In the genomic region with DNA sequence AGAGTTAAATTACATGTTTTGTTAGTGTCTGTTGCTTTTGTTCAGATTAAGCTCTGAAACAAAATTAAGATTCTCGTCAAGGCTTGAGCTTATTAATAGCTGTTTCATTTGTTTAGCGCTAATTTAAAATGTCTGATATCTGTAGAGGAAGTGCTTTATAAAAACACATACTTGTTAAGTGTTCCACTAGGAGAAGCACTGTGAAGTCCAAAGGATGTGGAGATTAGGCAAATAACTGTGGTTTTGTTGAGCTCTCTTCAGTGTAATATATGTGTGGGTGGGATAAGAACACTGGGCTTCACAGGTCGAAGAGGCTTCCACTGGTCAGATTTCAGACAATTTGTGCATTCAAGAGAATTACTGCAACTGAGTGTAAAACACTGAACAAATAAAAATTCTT, we compare ENCODE assay signal across 23 cellular contexts.
DNase-seq lines count a peak whose midpoint lies in the region; ATAC-seq and TF ChIP-seq lines count a peak whose summit lies in the region.
"Had no signal": no experiment of that assay in that cellular context is flagged by ENCODE, and none has a peak within 500 bp of the region (broad histone marks: within the 10 kb centered on the region; RNA-seq: fewer than 3 reads in every experiment).

No MANE protein-coding gene starts in this region.

- DNase-seq in A673 (ENCODE audit: low spot score) (peak; percentile 28), SJCRH30 (peak; percentile 37 to 77), iris pigment epithelial cell (ENCODE audit: low read depth) (peak; percentile 27), suprapubic skin (ENCODE audit: low spot score in 2 of 2) (no peak), tibial artery (no peak)
- DNase-seq: activated CD8-positive, alpha-beta T cell treated with anti-CD3 and anti-CD28 coated beads for 36 hours; activated T-cell treated with anti-CD3 and anti-CD28 coated beads, Interleukin-2, amount 50 U/mL, for 4 hours; C1 segment of cervical spinal cord; dorsolateral prefrontal cortex; immature natural killer cell; naive thymus-derived CD4-positive, alpha-beta T cell; NCI-H2029; NCI-H524 treated with DMSO at 0.1 percent for 48 hours; transverse colon had no signal

- no peaks in the 10 kb centered on the region for H3K27me3 ChIP-seq in A673 (replicated peaks; ENCODE audit: insufficient read depth, low read depth, low read length, poor library complexity)
- H3K27me3 ChIP-seq in SJCRH30 = no peaks in the 10 kb centered on the region
- no peaks in the 10 kb centered on the region for H3K27me3 ChIP-seq in suprapubic skin
- H3K27me3 ChIP-seq in tibial artery = no peaks in the 10 kb centered on the region
- H3K27me3 ChIP-seq: breast epithelium, dorsolateral prefrontal cortex, transverse colon had no signal

- intact Hi-C loops in A673 (cut with micrococcal nuclease; ENCODE audit: unreplicated experiment) = loop anchor here (10.0 kb wide), 1 partner anchor 255 kb away; no protein-coding TSS in a partner anchor
- intact Hi-C loops in tibial artery (cut with DNase I; ENCODE audit: low total_unique reads) = no loop called here

- CTCF ChIA-PET in A673 (lab: Charles Lee) = no interaction called here

- peak; percentile 33 for ATAC-seq in HG02759 (IDR thresholded peaks at IDR 0.05; ENCODE audit: unreplicated experiment)
- no peak for ATAC-seq in SK-N-SH treated with all-trans-retinoic acid at 6 μM for 48 hours
- ATAC-seq in HG03175 (IDR thresholded peaks at IDR 0.05; ENCODE audit: unreplicated experiment) = no peak
- ATAC-seq: activated CD8-positive, alpha-beta T cell treated with anti-CD3 and anti-CD28 coated beads for 36 hours; activated T-cell treated with anti-CD3 and anti-CD28 coated beads, Interleukin-2, amount 50 U/mL, for 4 hours; HCT116; naive thymus-derived CD4-positive, alpha-beta T cell; Panc1 had no signal

- no peak overlapping the region for H3K4me3 ChIP-seq in A673 (ENCODE audit: low read depth, low read length, poor library complexity, severe bottlenecking)
- H3K4me3 ChIP-seq in SJCRH30 = no peak overlapping the region
- no peak overlapping the region for H3K4me3 ChIP-seq in suprapubic skin
- H3K4me3 ChIP-seq in tibial artery = no peak overlapping the region
- H3K4me3 ChIP-seq: breast epithelium, lung, transverse colon had no signal

- no TSS peak for BruUV-seq in A673 (replicated peaks; lab: Mats Ljungman, UMichigan)

- POLR2A ChIA-PET in A673 (lab: Charles Lee; ENCODE audit: low non-redundant PET) = no interaction called here

- WGBS in suprapubic skin = 75% methylated on average over 3 of the region's 3 CpGs

- no peak for TF ChIP-seq POLR2A in suprapubic skin (IDR thresholded peaks at IDR 0.05)

- H3K9me3 ChIP-seq in A673 (ENCODE audit: low read depth, low read length, poor library complexity, severe bottlenecking) (no peaks in the 10 kb centered on the region), SJCRH30 (replicated peaks) (no peaks in the 10 kb centered on the region; the same call in 1 of the 2 replicates), suprapubic skin (no peaks in the 10 kb centered on the region), tibial artery (no peaks in the 10 kb centered on the region)
- H3K9me3 ChIP-seq: breast epithelium, transverse colon had no signal

- TF ChIP-seq EP300 in suprapubic skin (IDR thresholded peaks at IDR 0.05) = no peak

- H3K27ac ChIP-seq in A673 (ENCODE audit: low read depth, low read length, poor library complexity, severe bottlenecking) (no peak overlapping the region), SJCRH30 (peak overlapping the region; percentile 21; the same call in 1 of the 2 replicates), suprapubic skin (no peak overlapping the region), tibial artery (no peak overlapping the region)
- H3K27ac ChIP-seq: 22Rv1, breast epithelium, dorsolateral prefrontal cortex, HL-60, transverse colon had no signal

- H3K4me1 ChIP-seq in A673 (ENCODE audit: insufficient read depth, low read length, poor library complexity, severe bottlenecking) (peaks cover 48% of the 10 kb centered on the region), SJCRH30 (peaks cover 40% of the 10 kb centered on the region), suprapubic skin (no peaks in the 10 kb centered on the region), tibial artery (no peaks in the 10 kb centered on the region)
- H3K4me1 ChIP-seq: breast epithelium, transverse colon had no signal

- TF ChIP-seq CTCF in A673 (conservative IDR thresholded peaks at IDR 0.05; ENCODE audit: low read depth, low read length) (no peak), suprapubic skin (IDR thresholded peaks at IDR 0.05) (no peak), tibial artery (IDR thresholded peaks at IDR 0.05) (no peak)

- no peaks in the 10 kb centered on the region for H3K36me3 ChIP-seq in A673 (ENCODE audit: insufficient read depth, low read length, poor library complexity, severe bottlenecking)
- H3K36me3 ChIP-seq in SJCRH30 = no peaks in the 10 kb centered on the region
- no peaks in the 10 kb centered on the region for H3K36me3 ChIP-seq in suprapubic skin
- H3K36me3 ChIP-seq in tibial artery = no peaks in the 10 kb centered on the region
- H3K36me3 ChIP-seq: breast epithelium, transverse colon had no signal

TF ChIP-seq in SK-N-SH treated with all-trans-retinoic acid at 6 μM for 48 hours, 23 proteins besides CTCF, POLR2A, EP300 and RAD21 (continues in another document):
- TF ChIP-seq ZNF565 (CRISPR knock-in tag; conservative IDR thresholded peaks at IDR 0.05; ENCODE audit: low read depth) = no peak
- TF ChIP-seq, protein P1, sequence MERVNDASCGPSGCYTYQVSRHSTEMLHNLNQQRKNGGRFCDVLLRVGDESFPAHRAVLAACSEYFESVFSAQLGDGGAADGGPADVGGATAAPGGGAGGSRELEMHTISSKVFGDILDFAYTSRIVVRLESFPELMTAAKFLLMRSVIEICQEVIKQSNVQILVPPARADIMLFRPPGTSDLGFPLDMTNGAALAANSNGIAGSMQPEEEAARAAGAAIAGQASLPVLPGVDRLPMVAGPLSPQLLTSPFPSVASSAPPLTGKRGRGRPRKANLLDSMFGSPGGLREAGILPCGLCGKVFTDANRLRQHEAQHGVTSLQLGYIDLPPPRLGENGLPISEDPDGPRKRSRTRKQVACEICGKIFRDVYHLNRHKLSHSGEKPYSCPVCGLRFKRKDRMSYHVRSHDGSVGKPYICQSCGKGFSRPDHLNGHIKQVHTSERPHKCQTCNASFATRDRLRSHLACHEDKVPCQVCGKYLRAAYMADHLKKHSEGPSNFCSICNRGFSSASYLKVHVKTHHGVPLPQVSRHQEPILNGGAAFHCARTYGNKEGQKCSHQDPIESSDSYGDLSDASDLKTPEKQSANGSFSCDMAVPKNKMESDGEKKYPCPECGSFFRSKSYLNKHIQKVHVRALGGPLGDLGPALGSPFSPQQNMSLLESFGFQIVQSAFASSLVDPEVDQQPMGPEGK (CRISPR knock-in tag; IDR thresholded peaks at IDR 0.05; ENCODE audit: borderline replicate concordance) = no peak
- TF ChIP-seq ARNTL (CRISPR knock-in tag; IDR thresholded peaks at IDR 0.05; ENCODE audit: borderline replicate concordance, low read depth) = no peak
- TF ChIP-seq SNAI2 (CRISPR knock-in tag; IDR thresholded peaks at IDR 0.05) = no peak
- TF ChIP-seq ZNF70 (CRISPR knock-in tag; IDR thresholded peaks at IDR 0.05) = no peak
- no peak for TF ChIP-seq ZC3H10 (CRISPR knock-in tag; IDR thresholded peaks at IDR 0.05)
- TF ChIP-seq OSR1 (CRISPR knock-in tag; IDR thresholded peaks at IDR 0.05) = no peak
- TF ChIP-seq, protein P2, sequence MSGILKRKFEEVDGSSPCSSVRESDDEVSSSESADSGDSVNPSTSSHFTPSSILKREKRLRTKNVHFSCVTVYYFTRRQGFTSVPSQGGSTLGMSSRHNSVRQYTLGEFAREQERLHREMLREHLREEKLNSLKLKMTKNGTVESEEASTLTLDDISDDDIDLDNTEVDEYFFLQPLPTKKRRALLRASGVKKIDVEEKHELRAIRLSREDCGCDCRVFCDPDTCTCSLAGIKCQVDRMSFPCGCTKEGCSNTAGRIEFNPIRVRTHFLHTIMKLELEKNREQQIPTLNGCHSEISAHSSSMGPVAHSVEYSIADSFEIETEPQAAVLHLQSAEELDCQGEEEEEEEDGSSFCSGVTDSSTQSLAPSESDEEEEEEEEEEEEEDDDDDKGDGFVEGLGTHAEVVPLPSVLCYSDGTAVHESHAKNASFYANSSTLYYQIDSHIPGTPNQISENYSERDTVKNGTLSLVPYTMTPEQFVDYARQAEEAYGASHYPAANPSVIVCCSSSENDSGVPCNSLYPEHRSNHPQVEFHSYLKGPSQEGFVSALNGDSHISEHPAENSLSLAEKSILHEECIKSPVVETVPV (CRISPR knock-in tag; IDR thresholded peaks at IDR 0.05) = no peak
- no peak for TF ChIP-seq TOX (CRISPR knock-in tag; IDR thresholded peaks at IDR 0.05; ENCODE audit: borderline replicate concordance)
- TF ChIP-seq, protein P3, sequence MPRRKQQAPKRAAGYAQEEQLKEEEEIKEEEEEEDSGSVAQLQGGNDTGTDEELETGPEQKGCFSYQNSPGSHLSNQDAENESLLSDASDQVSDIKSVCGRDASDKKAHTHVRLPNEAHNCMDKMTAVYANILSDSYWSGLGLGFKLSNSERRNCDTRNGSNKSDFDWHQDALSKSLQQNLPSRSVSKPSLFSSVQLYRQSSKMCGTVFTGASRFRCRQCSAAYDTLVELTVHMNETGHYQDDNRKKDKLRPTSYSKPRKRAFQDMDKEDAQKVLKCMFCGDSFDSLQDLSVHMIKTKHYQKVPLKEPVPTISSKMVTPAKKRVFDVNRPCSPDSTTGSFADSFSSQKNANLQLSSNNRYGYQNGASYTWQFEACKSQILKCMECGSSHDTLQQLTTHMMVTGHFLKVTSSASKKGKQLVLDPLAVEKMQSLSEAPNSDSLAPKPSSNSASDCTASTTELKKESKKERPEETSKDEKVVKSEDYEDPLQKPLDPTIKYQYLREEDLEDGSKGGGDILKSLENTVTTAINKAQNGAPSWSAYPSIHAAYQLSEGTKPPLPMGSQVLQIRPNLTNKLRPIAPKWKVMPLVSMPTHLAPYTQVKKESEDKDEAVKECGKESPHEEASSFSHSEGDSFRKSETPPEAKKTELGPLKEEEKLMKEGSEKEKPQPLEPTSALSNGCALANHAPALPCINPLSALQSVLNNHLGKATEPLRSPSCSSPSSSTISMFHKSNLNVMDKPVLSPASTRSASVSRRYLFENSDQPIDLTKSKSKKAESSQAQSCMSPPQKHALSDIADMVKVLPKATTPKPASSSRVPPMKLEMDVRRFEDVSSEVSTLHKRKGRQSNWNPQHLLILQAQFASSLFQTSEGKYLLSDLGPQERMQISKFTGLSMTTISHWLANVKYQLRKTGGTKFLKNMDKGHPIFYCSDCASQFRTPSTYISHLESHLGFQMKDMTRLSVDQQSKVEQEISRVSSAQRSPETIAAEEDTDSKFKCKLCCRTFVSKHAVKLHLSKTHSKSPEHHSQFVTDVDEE (CRISPR knock-in tag; IDR thresholded peaks at IDR 0.05) = no peak
- TF ChIP-seq PPARA (CRISPR knock-in tag; IDR thresholded peaks at IDR 0.05; ENCODE audit: borderline replicate concordance) = no peak
- no peak for TF ChIP-seq BACH2 (CRISPR knock-in tag; IDR thresholded peaks at IDR 0.05; ENCODE audit: borderline replicate concordance)

Comparison
In these comparisons a context has a peak if more than half of its experiments do, and no peak if none do; other contexts are left out.
1. DNase-seq: peak in A673 (single experiment), SJCRH30 (2 of 2) and iris pigment epithelial cell (single experiment); none in suprapubic skin (0 of 2) and tibial artery (0 of 2).